8 cellular contexts compared by ENCODE assay signal in the genomic region with DNA sequence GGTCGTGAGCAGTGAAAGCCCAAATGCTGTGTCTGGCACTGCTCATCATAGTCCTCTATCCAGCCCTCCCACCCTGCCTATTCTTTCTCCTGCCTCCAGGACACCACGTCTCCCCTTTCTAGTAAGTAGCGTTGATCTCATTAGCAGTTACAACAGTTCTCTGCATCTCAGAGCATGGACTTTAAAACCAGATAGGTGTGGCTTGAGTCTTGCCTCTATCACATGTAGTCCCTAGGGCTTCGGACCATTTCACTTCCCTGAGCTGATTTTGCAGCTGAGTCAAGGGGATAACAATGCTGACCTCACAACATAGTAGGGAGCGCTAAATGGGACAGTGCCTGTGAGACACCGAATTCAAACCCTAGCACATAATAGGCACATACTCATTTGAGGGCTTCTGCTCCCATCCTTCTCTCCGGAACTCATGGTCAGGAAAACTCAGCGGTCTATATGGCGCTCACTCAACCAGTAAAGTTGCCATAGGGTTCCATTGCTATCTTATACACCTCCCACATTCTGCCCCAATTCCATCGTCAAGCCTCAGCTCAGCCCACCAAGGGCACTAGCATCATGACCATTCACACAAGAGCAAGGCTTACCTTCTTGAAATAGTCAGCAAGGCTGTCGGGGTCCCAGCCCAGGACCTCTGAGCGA. TPM values are rescaled to one million over a fixed set of nuclear protein-coding genes. Genes with fewer than 3 reads are reported as not detected.
DNase-seq lines count a peak whose midpoint lies in the region; ATAC-seq and TF ChIP-seq lines count a peak whose summit lies in the region.

No MANE protein-coding gene starts in this region.

- ATAC-seq in GM21390 (IDR thresholded peaks at IDR 0.05; ENCODE audit: unreplicated experiment), result peak; percentile 51

- H3K4me3 ChIP-seq in Jurkat, Clone E6-1 (ENCODE audit: low read length), result peak overlapping the region; percentile 98

- no peak for TF ChIP-seq CTCF in GM13977 (IDR thresholded peaks at IDR 0.05; ENCODE audit: extremely low read depth, insufficient read depth, missing control alignments)

- peak; percentile 54 for DNase-seq in GM13977 (ENCODE audit: low spot score)
- DNase-seq in Jurkat, Clone E6-1 (ENCODE audit: low read depth, low spot score), result no peak
- DNase-seq in EL, result no peak
- no peak for DNase-seq in GDM1 (lab: John Stamatoyannopoulos, UW)
- no peak for DNase-seq in head of caudate nucleus
- no peak for DNase-seq in NCI-H524 (lab: John Stamatoyannopoulos, UW)

- intact Hi-C loops in head of caudate nucleus (cut with DNase I), result no loop called here

- in situ Hi-C loops in GM13977 (cut with MboI; ENCODE audit: low pct_unique_long_range_greater_than_20kb, low sequenced_read_pairs, unreplicated experiment), result no loop called here

- no peaks in the 10 kb centered on the region for H3K27me3 ChIP-seq in layer of hippocampus (ENCODE audit: control insufficient read depth, insufficient read depth, low read length)

- peak overlapping the region; percentile 39 for H3K27ac ChIP-seq in layer of hippocampus (ENCODE audit: low read depth, low read length)

RNA-seq across cellular contexts. Expression of a gene that starts 0.5 kb away (rescaled TPM):
- 129 TPM for polyA plus RNA-seq in Jurkat, Clone E6-1 (2012; ENCODE audit: insufficient read depth, insufficient read length)
